ENCODE assay signal across 29 cellular contexts in genomic region chr14:92861856-92862807, GRCh38.
"Had no signal": no experiment of that assay in that cellular context is flagged by ENCODE, and none has a peak within 500 bp of the region (broad histone marks: within the 10 kb centered on the region; RNA-seq: fewer than 3 reads in every experiment).

No MANE protein-coding gene starts in this region.

- H3K4me3 Mint-ChIP-seq: activated B cell treated with CpG ODN at 0.5 μM for 24 hours; activated CD4-positive, alpha-beta T cell treated with anti-CD3 and anti-CD28 coated beads for 36 hours; activated CD8-positive, alpha-beta memory T cell treated with anti-CD3 and anti-CD28 coated beads, Interleukin-2, amount 10 ng/mL, durations not matched to agents 7 days and 5 days; activated CD8-positive, alpha-beta T cell treated with anti-CD3 and anti-CD28 coated beads, Interleukin-2, amount 10 ng/mL, durations not matched to agents 7 days and 5 days; central memory CD8-positive, alpha-beta T cell; dendritic cell treated with granulocyte-macrophage colony-stimulating factor and Interleukin-4, amounts not matched to agents 40 ng/mL and 50 ng/mL, for 4 days; mesothelial cell of epicardium; naive thymus-derived CD4-positive, alpha-beta T cell; stimulated activated memory B cell treated with anti-CD40 and anti-IgM and Interleukin-4, amounts not matched to agents 10 μg/mL and 1 μg/mL and 100 μg/mL, for 72 hours; T-helper 2 cell treated with Interferon-gamma antibody and Interleukin-4, amounts not matched to agents 5 μg/mL and 100 μg/mL, for 36 hours had no signal

- H3K9me3 Mint-ChIP-seq: central memory CD8-positive, alpha-beta T cell; mesothelial cell of epicardium; T-helper 2 cell treated with Interferon-gamma antibody and Interleukin-4, amounts not matched to agents 5 μg/mL and 100 μg/mL, for 36 hours had no signal

- H3K36me3 Mint-ChIP-seq: activated CD8-positive, alpha-beta memory T cell treated with anti-CD3 and anti-CD28 coated beads, Interleukin-2, amount 10 ng/mL, durations not matched to agents 7 days and 5 days; mesothelial cell of epicardium had no signal

- H3K4me1 ChIP-seq: breast epithelium, gastroesophageal sphincter, transverse colon, uterus had no signal

- DNase-seq: activated B cell treated with CpG ODN at 0.5 μM for 24 hours; activated CD4-positive, alpha-beta T cell treated with anti-CD3 and anti-CD28 coated beads for 36 hours; activated CD8-positive, alpha-beta memory T cell treated with anti-CD3 and anti-CD28 coated beads, Interleukin-2, amount 10 ng/mL, durations not matched to agents 7 days and 5 days; activated CD8-positive, alpha-beta T cell treated with anti-CD3 and anti-CD28 coated beads, Interleukin-2, amount 10 ng/mL, durations not matched to agents 7 days and 5 days; activated naive CD4-positive, alpha-beta T cell; activated T-cell treated with anti-CD3 and anti-CD28 coated beads, Interleukin-2, amount 50 U/mL, for 48 hours; effector CD4-positive, alpha-beta T cell; erythroblast; head of caudate nucleus; hippocampal formation; kidney; left colon; naive thymus-derived CD4-positive, alpha-beta T cell; ovary; stimulated activated CD4-positive, alpha-beta T cell treated with anti-CD3 and anti-CD28 coated beads, Interleukin-4, amount 100 ng/mL, for 24 hours; T-helper 1 cell; transverse colon; uterus had no signal

- H3K27ac ChIP-seq: breast epithelium, gastroesophageal sphincter, ovary, transverse colon, uterus had no signal

- H3K36me3 ChIP-seq: breast epithelium, gastroesophageal sphincter, ovary, transverse colon, uterus had no signal

- H3K27ac Mint-ChIP-seq: activated B cell treated with CpG ODN at 0.5 μM for 24 hours; activated CD4-positive, alpha-beta T cell treated with anti-CD3 and anti-CD28 coated beads for 36 hours; activated CD8-positive, alpha-beta memory T cell treated with anti-CD3 and anti-CD28 coated beads, Interleukin-2, amount 10 ng/mL, durations not matched to agents 7 days and 5 days; activated CD8-positive, alpha-beta T cell treated with anti-CD3 and anti-CD28 coated beads, Interleukin-2, amount 10 ng/mL, durations not matched to agents 7 days and 5 days; activated naive CD4-positive, alpha-beta T cell treated with anti-CD3 and anti-CD28 coated beads, Interleukin-2, amount 50 U/mL, for 72 hours; dendritic cell treated with granulocyte-macrophage colony-stimulating factor and Interleukin-4, amounts not matched to agents 40 ng/mL and 50 ng/mL, for 4 days; mesothelial cell of epicardium; naive thymus-derived CD4-positive, alpha-beta T cell; progenitor cell of endocrine pancreas; stimulated activated memory B cell treated with anti-CD40 and anti-IgM and Interleukin-4, amounts not matched to agents 10 μg/mL and 1 μg/mL and 100 μg/mL, for 72 hours; T-helper 2 cell treated with Interferon-gamma antibody and Interleukin-4, amounts not matched to agents 5 μg/mL and 100 μg/mL, for 36 hours had no signal

- H3K9me3 ChIP-seq: ovary, uterus had no signal

- H3K27me3 ChIP-seq: breast epithelium, gastroesophageal sphincter, ovary, transverse colon, uterus had no signal

- H3K4me1 Mint-ChIP-seq: activated B cell treated with CpG ODN at 0.5 μM for 24 hours; activated CD8-positive, alpha-beta memory T cell treated with anti-CD3 and anti-CD28 coated beads, Interleukin-2, amount 10 ng/mL, durations not matched to agents 7 days and 5 days; central memory CD8-positive, alpha-beta T cell; mesothelial cell of epicardium; naive thymus-derived CD4-positive, alpha-beta T cell; stimulated activated memory B cell treated with anti-CD40 and anti-IgM and Interleukin-4, amounts not matched to agents 10 μg/mL and 1 μg/mL and 100 μg/mL, for 72 hours had no signal

- H3K4me3 ChIP-seq: breast epithelium, gastroesophageal sphincter, ovary, skin epidermis, transverse colon, uterus had no signal

- ATAC-seq: activated CD4-positive, alpha-beta T cell treated with anti-CD3 and anti-CD28 coated beads for 36 hours; activated CD8-positive, alpha-beta memory T cell treated with anti-CD3 and anti-CD28 coated beads, Interleukin-2, amount 10 ng/mL, durations not matched to agents 7 days and 5 days; activated CD8-positive, alpha-beta T cell treated with anti-CD3 and anti-CD28 coated beads, Interleukin-2, amount 10 ng/mL, durations not matched to agents 7 days and 5 days; activated naive CD4-positive, alpha-beta T cell treated with anti-CD3 and anti-CD28 coated beads, Interleukin-2, amount 50 U/mL, for 72 hours; gastroesophageal sphincter; left colon; naive thymus-derived CD4-positive, alpha-beta T cell; sciatic nerve; stimulated activated memory B cell treated with anti-CD40 and anti-IgM and Interleukin-4, amounts not matched to agents 10 μg/mL and 1 μg/mL and 100 μg/mL, for 72 hours had no signal
